In the genomic region with DNA sequence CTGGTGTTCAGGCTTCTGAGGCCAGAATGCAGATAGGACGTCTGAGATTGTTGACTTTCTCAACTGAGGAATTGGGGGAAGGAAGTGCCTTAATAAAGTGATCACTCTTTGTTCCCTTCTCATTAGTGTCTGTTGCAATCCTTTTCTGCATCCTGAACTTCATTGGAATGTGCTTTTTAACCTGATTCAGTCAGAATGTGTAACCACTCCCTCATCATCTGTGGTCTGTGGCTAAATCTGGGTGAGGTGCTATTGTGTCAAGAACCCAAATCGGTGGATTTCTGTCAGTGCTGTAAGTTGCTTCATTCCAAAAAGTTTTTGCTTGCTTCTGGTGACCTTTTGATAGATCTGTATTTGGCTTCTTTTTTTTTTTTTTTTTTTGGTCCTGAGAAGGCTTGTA, we compare ENCODE assay signal across 11 cellular contexts. TPM values are rescaled to one million over a fixed set of nuclear protein-coding genes. Genes with fewer than 3 reads are reported as not detected.
DNase-seq lines count a peak whose midpoint lies in the region; ATAC-seq and TF ChIP-seq lines count a peak whose summit lies in the region.
"Had no signal": no experiment of that assay in that cellular context is flagged by ENCODE, and none has a peak within 500 bp of the region (broad histone marks: within the 10 kb centered on the region; RNA-seq: fewer than 3 reads in every experiment).

No MANE protein-coding gene starts in this region.

- peaks cover 53% of the 10 kb centered on the region for H3K4me1 Mint-ChIP-seq in activated CD4-positive, alpha-beta memory T cell treated with anti-CD3 and anti-CD28 coated beads, Interleukin-2, amount 10 ng/mL, durations not matched to agents 7 days and 5 days

- H3K27me3 Mint-ChIP-seq in activated CD4-positive, alpha-beta memory T cell treated with anti-CD3 and anti-CD28 coated beads, Interleukin-2, amount 10 ng/mL, durations not matched to agents 7 days and 5 days = no peaks in the 10 kb centered on the region

- intact Hi-C loops in esophagus squamous epithelium (cut with DNase I) = no loop called here

- H3K9me3 Mint-ChIP-seq in activated CD4-positive, alpha-beta memory T cell treated with anti-CD3 and anti-CD28 coated beads, Interleukin-2, amount 10 ng/mL, durations not matched to agents 7 days and 5 days = no peaks in the 10 kb centered on the region

- no peak overlapping the region for H3K4me3 Mint-ChIP-seq in activated CD4-positive, alpha-beta memory T cell treated with anti-CD3 and anti-CD28 coated beads, Interleukin-2, amount 10 ng/mL, durations not matched to agents 7 days and 5 days

- TF ChIP-seq POLR2A in esophagus squamous epithelium (IDR thresholded peaks at IDR 0.05) = no peak

- peak; percentile 19 for DNase-seq in stimulated activated CD4-positive, alpha-beta T cell treated with anti-CD3 and anti-CD28 coated beads, Interleukin-15, amount 100 ng/mL, for 24 hours
- DNase-seq in stimulated activated CD4-positive, alpha-beta T cell treated with anti-CD3 and anti-CD28 coated beads, Interleukin-2, amount 100 ng/mL, for 24 hours = no peak
- peak; percentile 52 for DNase-seq in activated CD4-positive, alpha-beta memory T cell treated with anti-CD3 and anti-CD28 coated beads, Interleukin-2, amount 10 ng/mL, durations not matched to agents 7 days and 5 days
- DNase-seq in foreskin fibroblast = peak; percentile 76 to 82
- no peak for DNase-seq in esophagus squamous epithelium (lab: John Stamatoyannopoulos, UW)
- no peak for DNase-seq in GM20000 (ENCODE audit: low spot score)
- DNase-seq: adrenal gland, NCI-H1417 treated with DMSO at 0.1 percent for 48 hours, occipital lobe had no signal

- H3K36me3 Mint-ChIP-seq in activated CD4-positive, alpha-beta memory T cell treated with anti-CD3 and anti-CD28 coated beads, Interleukin-2, amount 10 ng/mL, durations not matched to agents 7 days and 5 days (ENCODE audit: low read depth) = peaks cover 70% of the 10 kb centered on the region

- CTCF ChIA-PET in activated CD4-positive, alpha-beta memory T cell treated with anti-CD3 and anti-CD28 coated beads, Interleukin-2, amount 10 ng/mL, durations not matched to agents 7 days and 5 days (lab: Charles Lee) = interaction anchor here (1.1 kb wide), 1 partner anchor 131 kb away, joined by 3 read pairs; no protein-coding TSS in a partner anchor

- WGBS in esophagus squamous epithelium, 2 donors = 30 to 46% methylated on average over 2 of the region's 2 CpGs

- peaks cover 26 to 97% (median 35%) of the 10 kb centered on the region in 3 donors for H3K36me3 ChIP-seq in esophagus squamous epithelium

- H3K27ac ChIP-seq in esophagus squamous epithelium = peak overlapping the region in 1 of 4 donors; percentile 33

- H3K4me1 ChIP-seq in esophagus squamous epithelium = peaks cover 3 to 28% (median 6%) of the 10 kb centered on the region in 3 donors

- peak overlapping the region; percentile 50 for H3K27ac Mint-ChIP-seq in activated CD4-positive, alpha-beta memory T cell treated with anti-CD3 and anti-CD28 coated beads, Interleukin-2, amount 10 ng/mL, durations not matched to agents 7 days and 5 days

- H3K4me3 ChIP-seq in foreskin fibroblast (ENCODE audit: low read depth in 1 of 2, low read length in 2 of 2) (no peak overlapping the region), esophagus squamous epithelium (no peak overlapping the region)
- H3K4me3 ChIP-seq: adrenal gland had no signal

- no peak for ATAC-seq in GM21423 (IDR thresholded peaks at IDR 0.05; ENCODE audit: unreplicated experiment)
- no peak for ATAC-seq in GM21737 (IDR thresholded peaks at IDR 0.05; ENCODE audit: unreplicated experiment)

- TF ChIP-seq CTCF in foreskin fibroblast (IDR thresholded peaks at IDR 0.05; ENCODE audit: low read depth, low read length) = no peak
- no peak for TF ChIP-seq CTCF in esophagus squamous epithelium (IDR thresholded peaks at IDR 0.05)
- TF ChIP-seq CTCF in GM20000 (IDR thresholded peaks at IDR 0.05; ENCODE audit: extremely low read depth, missing control alignments) = no peak

- H3K9me3 ChIP-seq in esophagus squamous epithelium = no peaks in the 10 kb centered on the region
- H3K9me3 ChIP-seq: adrenal gland had no signal

- POLR2A ChIA-PET in activated CD4-positive, alpha-beta memory T cell treated with anti-CD3 and anti-CD28 coated beads, Interleukin-2, amount 10 ng/mL, durations not matched to agents 7 days and 5 days (lab: Charles Lee) = interaction anchor here (2.1 to 3.7 kb wide), 2 partner anchors 31 to 37 kb away, joined by 9 to 22 read pairs; a partner anchor contains a TSS

- H3K27me3 ChIP-seq in esophagus squamous epithelium = no peaks in the 10 kb centered on the region
- H3K27me3 ChIP-seq: adrenal gland had no signal

RNA-seq across cellular contexts. Expression of a gene that starts 38.2 kb away (rescaled TPM):
- total RNA-seq in activated CD4-positive, alpha-beta memory T cell treated with anti-CD3 and anti-CD28 coated beads, Interleukin-2, amount 10 ng/mL, durations not matched to agents 7 days and 5 days = 10 to 100 TPM; 88.9 to 90.0 TPM
- total RNA-seq in esophagus squamous epithelium = 10 to 100 TPM; 23.9 to 60.2 (median 43.5) TPM

RNA-seq across cellular contexts. Expression of a gene that starts 53.8 kb away (rescaled TPM):
- total RNA-seq in activated CD4-positive, alpha-beta memory T cell treated with anti-CD3 and anti-CD28 coated beads, Interleukin-2, amount 10 ng/mL, durations not matched to agents 7 days and 5 days = 10 to 100 TPM; 16.6 to 16.9 TPM
- 10 to 100 TPM in 3 of 4 donors, 1 to 10 TPM in 1; 9.9 to 20.9 (median 13.1) TPM for total RNA-seq in esophagus squamous epithelium

Comparison
In these comparisons a context has a peak if more than half of its experiments do, and no peak if none do; other contexts are left out.
1. DNase-seq: peak in stimulated activated CD4-positive, alpha-beta T cell treated with anti-CD3 and anti-CD28 coated beads, Interleukin-15, amount 100 ng/mL, for 24 hours (single experiment), activated CD4-positive, alpha-beta memory T cell treated with anti-CD3 and anti-CD28 coated beads, Interleukin-2, amount 10 ng/mL, durations not matched to agents 7 days and 5 days (single experiment) and foreskin fibroblast (2 of 2); none in stimulated activated CD4-positive, alpha-beta T cell treated with anti-CD3 and anti-CD28 coated beads, Interleukin-2, amount 100 ng/mL, for 24 hours (0 of 2), esophagus squamous epithelium (single experiment) and GM20000 (single experiment).